Comparison of ENCODE assay signal across 20 cellular contexts in genomic region chr10:686155-686931, GRCh38. TPM values are rescaled to one million over a fixed set of nuclear protein-coding genes. Genes with fewer than 3 reads are reported as not detected.
DNase-seq lines count a peak whose midpoint lies in the region; TF ChIP-seq lines count a peak whose summit lies in the region.
"Had no signal": no experiment of that assay in that cellular context is flagged by ENCODE, and none has a peak within 500 bp of the region (broad histone marks: within the 10 kb centered on the region; RNA-seq: fewer than 3 reads in every experiment).

No MANE protein-coding gene starts in this region.

- H3K4me2 ChIP-seq in BLaER1, result peak overlapping the region; percentile 98; the same call in 1 of the 2 replicates

- H3K9me3 ChIP-seq in BLaER1, result no peaks in the 10 kb centered on the region
- H3K9me3 ChIP-seq: MG63 had no signal

- intact Hi-C loops in activated CD4-positive, alpha-beta T cell treated with anti-CD3 and anti-CD28 coated beads, Interleukin-2, amount 10 ng/mL, durations not matched to agents 24 days and 14 days (cut with micrococcal nuclease), result no loop called here

- H3K4me3 ChIP-seq in BLaER1 (no peak overlapping the region), rectal smooth muscle tissue (ENCODE audit: low read length) (no peak overlapping the region)
- H3K4me3 ChIP-seq: BLaER1 treated with 17β-estradiol and CSF1 and Interleukin-3, amounts not matched to agents 10 nM and 100 nM; MG63 had no signal

- H3K9me3 Mint-ChIP-seq in brain, result peaks cover 0 to 4% (median 0%) of the 10 kb centered on the region in 5 experiments
- H3K9me3 Mint-ChIP-seq in nephron progenitor cell, result no peaks in the 10 kb centered on the region
- H3K9me3 Mint-ChIP-seq in activated CD4-positive, alpha-beta T cell treated with anti-CD3 and anti-CD28 coated beads, Interleukin-2, amount 10 ng/mL, durations not matched to agents 24 days and 14 days, result no peaks in the 10 kb centered on the region
- no peaks in the 10 kb centered on the region for H3K9me3 Mint-ChIP-seq in activated T-cell treated with anti-CD3 and anti-CD28 coated beads, Interleukin-2, amount 50 U/mL, for 24 hours
- no peaks in the 10 kb centered on the region for H3K9me3 Mint-ChIP-seq in activated naive CD8-positive, alpha-beta T cell treated with anti-CD3 and anti-CD28 coated beads for 36 hours
- H3K9me3 Mint-ChIP-seq: IgD-negative memory B cell had no signal

- DNase-seq in nephron progenitor cell (no peak), DMS153 treated with DMSO at 0.1 percent for 48 hours (lab: John Stamatoyannopoulos, UW; ENCODE audit: unreplicated experiment) (no peak)
- DNase-seq in activated CD4-positive, alpha-beta T cell treated with anti-CD3 and anti-CD28 coated beads, Interleukin-2, amount 10 ng/mL, durations not matched to agents 24 days and 14 days, result no peak
- no peak for DNase-seq in activated T-cell treated with anti-CD3 and anti-CD28 coated beads, Interleukin-2, amount 50 U/mL, for 24 hours
- no peak for DNase-seq in activated naive CD8-positive, alpha-beta T cell treated with anti-CD3 and anti-CD28 coated beads for 36 hours
- DNase-seq: CD8-positive, alpha-beta memory T cell; DMS79; Kasumi-1; MG63; NCI-H1048; NCI-H1436; NCI-H1930; NCI-H226; NCI-H524 treated with DMSO at 0.1 percent for 48 hours; PC-3 had no signal

- peak overlapping the region in 4 of 5 experiments; percentile 49 to 88 (median 60) for H3K4me3 Mint-ChIP-seq in brain
- peak overlapping the region; percentile 36 for H3K4me3 Mint-ChIP-seq in nephron progenitor cell
- H3K4me3 Mint-ChIP-seq in activated CD4-positive, alpha-beta T cell treated with anti-CD3 and anti-CD28 coated beads, Interleukin-2, amount 10 ng/mL, durations not matched to agents 24 days and 14 days, result no peak overlapping the region
- no peak overlapping the region for H3K4me3 Mint-ChIP-seq in activated T-cell treated with anti-CD3 and anti-CD28 coated beads, Interleukin-2, amount 50 U/mL, for 24 hours
- H3K4me3 Mint-ChIP-seq in activated naive CD8-positive, alpha-beta T cell treated with anti-CD3 and anti-CD28 coated beads for 36 hours, result no peak overlapping the region
- H3K4me3 Mint-ChIP-seq: CD8-positive, alpha-beta memory T cell had no signal

- H4K20me1 ChIP-seq in BLaER1, result peaks cover 76% of the 10 kb centered on the region

- 0 out of 2 replicates have a peak, but pooled peaks cover 4% of the 10 kb centered on the region for H3K36me3 ChIP-seq in BLaER1
- no peaks in the 10 kb centered on the region for H3K36me3 ChIP-seq in rectal smooth muscle tissue (ENCODE audit: control insufficient read depth, insufficient read depth, low read length)
- H3K36me3 ChIP-seq: BLaER1 treated with 17β-estradiol and CSF1 and Interleukin-3, amounts not matched to agents 10 nM and 100 nM had no signal

- H3K4me1 Mint-ChIP-seq in brain, result peaks cover 85% of the 10 kb centered on the region
- peaks cover 59% of the 10 kb centered on the region for H3K4me1 Mint-ChIP-seq in nephron progenitor cell
- no peaks in the 10 kb centered on the region for H3K4me1 Mint-ChIP-seq in activated CD4-positive, alpha-beta T cell treated with anti-CD3 and anti-CD28 coated beads, Interleukin-2, amount 10 ng/mL, durations not matched to agents 24 days and 14 days
- H3K4me1 Mint-ChIP-seq in activated T-cell treated with anti-CD3 and anti-CD28 coated beads, Interleukin-2, amount 50 U/mL, for 24 hours (ENCODE audit: low read depth), result peaks cover 9% of the 10 kb centered on the region
- peaks cover 2% of the 10 kb centered on the region for H3K4me1 Mint-ChIP-seq in activated naive CD8-positive, alpha-beta T cell treated with anti-CD3 and anti-CD28 coated beads for 36 hours

- TF ChIP-seq CTCF in brain (conservative IDR thresholded peaks at IDR 0.05) (no peak), nephron progenitor cell (IDR thresholded peaks at IDR 0.05) (no peak)

- peak overlapping the region in 1 of 5 experiments; percentile 53 for H3K27ac Mint-ChIP-seq in brain
- no peak overlapping the region for H3K27ac Mint-ChIP-seq in nephron progenitor cell
- no peak overlapping the region for H3K27ac Mint-ChIP-seq in activated CD4-positive, alpha-beta T cell treated with anti-CD3 and anti-CD28 coated beads, Interleukin-2, amount 10 ng/mL, durations not matched to agents 24 days and 14 days
- no peak overlapping the region for H3K27ac Mint-ChIP-seq in activated T-cell treated with anti-CD3 and anti-CD28 coated beads, Interleukin-2, amount 50 U/mL, for 24 hours
- no peak overlapping the region for H3K27ac Mint-ChIP-seq in activated naive CD8-positive, alpha-beta T cell treated with anti-CD3 and anti-CD28 coated beads for 36 hours
- H3K27ac Mint-ChIP-seq: IgD-negative memory B cell had no signal

- H3K4me1 ChIP-seq in BLaER1 (peaks cover 63% of the 10 kb centered on the region), rectal smooth muscle tissue (ENCODE audit: control insufficient read depth, insufficient read depth, low read length) (peaks cover 29% of the 10 kb centered on the region)

- no peak overlapping the region for H3K27ac ChIP-seq in BLaER1
- H3K27ac ChIP-seq in rectal smooth muscle tissue (ENCODE audit: low read depth, low read length), result peak overlapping the region; percentile 20
- H3K27ac ChIP-seq: BLaER1 treated with 17β-estradiol and CSF1 and Interleukin-3, amounts not matched to agents 10 nM and 100 nM had no signal

- H3K27me3 ChIP-seq in BLaER1, result no peaks in the 10 kb centered on the region
- no peaks in the 10 kb centered on the region for H3K27me3 ChIP-seq in rectal smooth muscle tissue (ENCODE audit: control insufficient read depth, insufficient read depth, low read length)
- H3K27me3 ChIP-seq: MG63 had no signal

- H3K9ac ChIP-seq in BLaER1, result no peak overlapping the region
- H3K9ac ChIP-seq in rectal smooth muscle tissue (ENCODE audit: low read length), result no peak overlapping the region

- H3K27me3 Mint-ChIP-seq in brain (no peaks in the 10 kb centered on the region), nephron progenitor cell (ENCODE audit: low read depth, poor library complexity) (no peaks in the 10 kb centered on the region)
- H3K27me3 Mint-ChIP-seq in activated CD4-positive, alpha-beta T cell treated with anti-CD3 and anti-CD28 coated beads, Interleukin-2, amount 10 ng/mL, durations not matched to agents 24 days and 14 days, result peaks cover 29% of the 10 kb centered on the region
- H3K27me3 Mint-ChIP-seq in activated T-cell treated with anti-CD3 and anti-CD28 coated beads, Interleukin-2, amount 50 U/mL, for 24 hours, result peaks cover 48% of the 10 kb centered on the region
- H3K27me3 Mint-ChIP-seq in activated naive CD8-positive, alpha-beta T cell treated with anti-CD3 and anti-CD28 coated beads for 36 hours, result peaks cover 48% of the 10 kb centered on the region

- H3K36me3 Mint-ChIP-seq in brain (peaks cover 32% of the 10 kb centered on the region), nephron progenitor cell (ENCODE audit: low read depth) (peaks cover 24% of the 10 kb centered on the region)
- no peaks in the 10 kb centered on the region for H3K36me3 Mint-ChIP-seq in activated CD4-positive, alpha-beta T cell treated with anti-CD3 and anti-CD28 coated beads, Interleukin-2, amount 10 ng/mL, durations not matched to agents 24 days and 14 days (ENCODE audit: low read depth)
- H3K36me3 Mint-ChIP-seq in activated T-cell treated with anti-CD3 and anti-CD28 coated beads, Interleukin-2, amount 50 U/mL, for 24 hours (ENCODE audit: low read depth), result no peaks in the 10 kb centered on the region
- no peaks in the 10 kb centered on the region for H3K36me3 Mint-ChIP-seq in activated naive CD8-positive, alpha-beta T cell treated with anti-CD3 and anti-CD28 coated beads for 36 hours
- H3K36me3 Mint-ChIP-seq: CD8-positive, alpha-beta memory T cell; IgD-negative memory B cell had no signal

RNA-seq across cellular contexts. Expression of gene DIP2C, which starts 3.1 kb away (rescaled TPM):
- 22.3 TPM for polyA plus RNA-seq in brain (ENCODE audit: insufficient read depth, low read depth, low replicate concordance)
- total RNA-seq in activated CD4-positive, alpha-beta T cell treated with anti-CD3 and anti-CD28 coated beads, Interleukin-2, amount 10 ng/mL, durations not matched to agents 24 days and 14 days, result 1.4 and 1.9 TPM in 2 replicates
- under 1 TPM; 0.22 to 0.54 TPM for total RNA-seq in activated naive CD8-positive, alpha-beta T cell treated with anti-CD3 and anti-CD28 coated beads for 36 hours

Comparison
In these comparisons a context has a peak if more than half of its experiments do, and no peak if none do; other contexts are left out.
1. H3K4me3 Mint-ChIP-seq: peak in brain (4 of 5) and nephron progenitor cell (single experiment); none in activated CD4-positive, alpha-beta T cell treated with anti-CD3 and anti-CD28 coated beads, Interleukin-2, amount 10 ng/mL, durations not matched to agents 24 days and 14 days (single experiment), activated T-cell treated with anti-CD3 and anti-CD28 coated beads, Interleukin-2, amount 50 U/mL, for 24 hours (single experiment) and activated naive CD8-positive, alpha-beta T cell treated with anti-CD3 and anti-CD28 coated beads for 36 hours (single experiment).